In the genomic region with DNA sequence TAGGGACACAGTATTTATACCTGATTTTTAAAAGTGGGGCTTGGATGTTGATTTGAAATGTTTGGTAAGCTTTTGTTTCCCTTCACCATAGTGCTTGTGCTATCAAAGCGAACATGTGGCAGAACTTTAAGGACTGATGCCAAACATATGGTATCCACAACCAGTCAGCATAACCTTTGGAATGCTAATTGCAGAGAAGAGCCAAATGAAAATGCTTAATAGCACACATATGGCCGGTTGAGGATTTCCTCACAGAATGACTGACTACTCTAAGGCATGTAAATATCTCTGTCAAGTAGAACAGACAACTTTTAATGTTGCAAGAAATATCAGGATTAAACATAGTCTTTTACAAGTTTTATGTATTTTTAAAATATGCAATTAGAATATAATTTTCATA, we compare ENCODE assay signal across 16 cellular contexts.
A peak's percentile ranks its signal among the peaks of the same experiment; 100 is the strongest.
DNase-seq lines count a peak whose midpoint lies in the region; ATAC-seq and TF ChIP-seq lines count a peak whose summit lies in the region.
"Had no signal": no experiment of that assay in that cellular context is flagged by ENCODE, and none has a peak within 500 bp of the region (broad histone marks: within the 10 kb centered on the region; RNA-seq: fewer than 3 reads in every experiment).

No MANE protein-coding gene starts in this region.

- H4K20me1 ChIP-seq in mammary epithelial cell (ENCODE audit: insufficient read depth, low read length), result no peaks in the 10 kb centered on the region

- H3K36me3 ChIP-seq in mammary epithelial cell (ENCODE audit: insufficient read depth, low read length) (no peaks in the 10 kb centered on the region), testis (ENCODE audit: low read depth, missing control alignments) (no peaks in the 10 kb centered on the region)

- no peak overlapping the region for H3K4me3 Mint-ChIP-seq in MCF 10A (ENCODE audit: unreplicated experiment)
- H3K4me3 Mint-ChIP-seq: activated B cell treated with CpG ODN at 0.5 μM for 24 hours; activated naive CD8-positive, alpha-beta T cell treated with anti-CD3 and anti-CD28 coated beads for 36 hours; neural crest cell; stimulated activated naive B cell treated with anti-CD40 and anti-IgM and Interleukin-4, amounts not matched to agents 10 μg/mL and 1 μg/mL and 100 μg/mL, for 72 hours had no signal

- no peak overlapping the region for H3K4me2 ChIP-seq in mammary epithelial cell (ENCODE audit: insufficient read depth, low read depth, low read length)

- POLR2A ChIA-PET in MCF 10A (lab: Yijun Ruan, JAX), result interaction anchor here (1.5 kb wide), 1 partner anchor 8 kb away, joined by 4 read pairs; no protein-coding TSS in a partner anchor

- H3K9me3 Mint-ChIP-seq in MCF 10A (ENCODE audit: unreplicated experiment), result no peaks in the 10 kb centered on the region
- H3K9me3 Mint-ChIP-seq: activated naive CD8-positive, alpha-beta T cell treated with anti-CD3 and anti-CD28 coated beads for 36 hours; neural crest cell; stimulated activated naive B cell treated with anti-CD40 and anti-IgM and Interleukin-4, amounts not matched to agents 10 μg/mL and 1 μg/mL and 100 μg/mL, for 72 hours had no signal

- TF ChIP-seq CTCF in MCF 10A (IDR thresholded peaks at IDR 0.05; ENCODE audit: unreplicated experiment) (no peak), mammary epithelial cell (conservative IDR thresholded peaks at IDR 0.05 in 1 of 2, IDR thresholded peaks at IDR 0.05 in 1 of 2; ENCODE audit: extremely low read depth in 1 of 2, insufficient read depth in 1 of 2, low read depth in 1 of 2, low read length in 2 of 2) (no peak), fibroblast of pulmonary artery (IDR thresholded peaks at IDR 0.05; ENCODE audit: low read length, missing control alignments) (no peak), testis (IDR thresholded peaks at IDR 0.05) (no peak)

- H3K27me3 Mint-ChIP-seq in MCF 10A (ENCODE audit: insufficient read depth, unreplicated experiment), result no peaks in the 10 kb centered on the region
- H3K27me3 Mint-ChIP-seq: activated B cell treated with CpG ODN at 0.5 μM for 24 hours; activated naive CD8-positive, alpha-beta T cell treated with anti-CD3 and anti-CD28 coated beads for 36 hours; stimulated activated naive B cell treated with anti-CD40 and anti-IgM and Interleukin-4, amounts not matched to agents 10 μg/mL and 1 μg/mL and 100 μg/mL, for 72 hours had no signal

- H3K4me3 ChIP-seq in mammary epithelial cell (replicated peaks in 1 of 3; ENCODE audit: insufficient read depth in 1 of 3, low read depth in 2 of 3, low read length in 3 of 3), result no peak overlapping the region
- H3K4me3 ChIP-seq in fibroblast of pulmonary artery (replicated peaks; ENCODE audit: low read depth, low read length), result no peak overlapping the region
- no peak overlapping the region for H3K4me3 ChIP-seq in testis
- H3K4me3 ChIP-seq: lung had no signal

- no peak for TF ChIP-seq POLR2A in testis (IDR thresholded peaks at IDR 0.05)

- H3K27me3 ChIP-seq in mammary epithelial cell (ENCODE audit: insufficient read depth, low read length) (no peaks in the 10 kb centered on the region), testis (no peaks in the 10 kb centered on the region)

- in situ Hi-C loops in mammary epithelial cell (cut with MboI; ENCODE audit: low sequenced_read_pairs in 2 of 2), result no loop called here

- H3K9me3 ChIP-seq in mammary epithelial cell (replicated peaks; ENCODE audit: insufficient read depth, low read length), result no peaks in the 10 kb centered on the region
- no peaks in the 10 kb centered on the region for H3K9me3 ChIP-seq in testis
- H3K9me3 ChIP-seq: Caco-2 had no signal

- peaks cover 6% of the 10 kb centered on the region for H3K4me1 Mint-ChIP-seq in MCF 10A (ENCODE audit: insufficient read depth, unreplicated experiment)
- H3K4me1 Mint-ChIP-seq: activated B cell treated with CpG ODN at 0.5 μM for 24 hours; activated naive CD8-positive, alpha-beta T cell treated with anti-CD3 and anti-CD28 coated beads for 36 hours; neural crest cell; stimulated activated naive B cell treated with anti-CD40 and anti-IgM and Interleukin-4, amounts not matched to agents 10 μg/mL and 1 μg/mL and 100 μg/mL, for 72 hours had no signal

- peak overlapping the region; percentile 35 for H3K27ac Mint-ChIP-seq in MCF 10A (ENCODE audit: low read depth, unreplicated experiment)
- H3K27ac Mint-ChIP-seq: activated B cell treated with CpG ODN at 0.5 μM for 24 hours; activated naive CD8-positive, alpha-beta T cell treated with anti-CD3 and anti-CD28 coated beads for 36 hours; stimulated activated naive B cell treated with anti-CD40 and anti-IgM and Interleukin-4, amounts not matched to agents 10 μg/mL and 1 μg/mL and 100 μg/mL, for 72 hours had no signal

- no TSS peak for BruUV-seq in MCF 10A (replicated peaks; lab: Mats Ljungman, UMichigan)
- no TSS peak for BruUV-seq in mammary epithelial cell (replicated peaks; lab: Mats Ljungman, UMichigan)

- no peak overlapping the region for H3K9ac ChIP-seq in mammary epithelial cell (ENCODE audit: insufficient read depth, low read length)

- H3K79me2 ChIP-seq in mammary epithelial cell (ENCODE audit: insufficient read depth, low read length), result no peaks in the 10 kb centered on the region

- CTCF ChIA-PET in MCF 10A (lab: Yijun Ruan, JAX), result interaction anchor here (0.6 to 1.0 kb wide), 3 partner anchors 8 to 1961 kb away, joined by 3 to 4 read pairs (median 3); no protein-coding TSS in a partner anchor
- CTCF ChIA-PET in mammary epithelial cell (lab: Charles Lee; ENCODE audit: low non-redundant PET), result no interaction called here

- H3K36me3 Mint-ChIP-seq in MCF 10A (ENCODE audit: insufficient read depth, unreplicated experiment), result no peaks in the 10 kb centered on the region
- H3K36me3 Mint-ChIP-seq: activated naive CD8-positive, alpha-beta T cell treated with anti-CD3 and anti-CD28 coated beads for 36 hours; stimulated activated naive B cell treated with anti-CD40 and anti-IgM and Interleukin-4, amounts not matched to agents 10 μg/mL and 1 μg/mL and 100 μg/mL, for 72 hours had no signal

- 42% methylated on average over 2 of the region's 2 CpGs for WGBS in mammary epithelial cell (ENCODE audit: low coverage, missing lambda C conversion rate)
- WGBS in testis, 2 donors, result 59 to 66% methylated on average over 2 of the region's 2 CpGs

- H3K4me1 ChIP-seq in mammary epithelial cell (ENCODE audit: insufficient read depth, low read length) (no peaks in the 10 kb centered on the region), testis (no peaks in the 10 kb centered on the region)
- H3K4me1 ChIP-seq: Caco-2 had no signal

- peak; percentile 25 for DNase-seq in MCF 10A (ENCODE audit: unreplicated experiment)
- DNase-seq in mammary epithelial cell, result no peak
- DNase-seq in fibroblast of pulmonary artery (ENCODE audit: low read depth), result peak; percentile 88
- DNase-seq in stromal cell of bone marrow (ENCODE audit: low read depth), result peak; percentile 56
- no peak for DNase-seq in left colon
- DNase-seq in testis, result no peak
- DNase-seq in NOMO-1 treated with dmso at 0.1 percent for 144 hours (lab: John Stamatoyannopoulos, UW; ENCODE audit: unreplicated experiment), result no peak
- DNase-seq: activated B cell treated with CpG ODN at 0.5 μM for 24 hours; activated naive CD8-positive, alpha-beta T cell treated with anti-CD3 and anti-CD28 coated beads for 36 hours; Caco-2; cerebellar nuclear complex; NCI-H1436 treated with DMSO at 0.1 percent for 48 hours; stimulated activated naive B cell treated with anti-CD40 and anti-IgM and Interleukin-4, amounts not matched to agents 10 μg/mL and 1 μg/mL and 100 μg/mL, for 72 hours had no signal

- no peak overlapping the region for H2AFZ ChIP-seq in mammary epithelial cell (ENCODE audit: low read depth, low read length)

- ATAC-seq in SK-N-SH treated with all-trans-retinoic acid at 6 μM for 48 hours (peak; percentile 98), left colon (no peak)
- ATAC-seq: stimulated activated naive B cell treated with anti-CD40 and anti-IgM and Interleukin-4, amounts not matched to agents 10 μg/mL and 1 μg/mL and 100 μg/mL, for 72 hours had no signal

- intact Hi-C loops in MCF 10A (cut with micrococcal nuclease) (no loop called here), mammary epithelial cell (cut with micrococcal nuclease) (no loop called here), left colon (cut with DNase I, micrococcal nuclease) (no loop called here), testis (cut with DNase I; ENCODE audit: low total_unique reads) (no loop called here)

- dilution Hi-C loops in mammary epithelial cell (cut with HindIII; ENCODE audit: low sequenced_read_pairs), result no loop called here

- H3K27ac ChIP-seq in mammary epithelial cell (ENCODE audit: insufficient read depth, low read depth, low read length), result no peak overlapping the region
- no peak overlapping the region for H3K27ac ChIP-seq in testis

TF ChIP-seq in SK-N-SH treated with all-trans-retinoic acid at 6 μM for 48 hours, 23 proteins besides CTCF, POLR2A, EP300 and RAD21 (continues in another document):
- TF ChIP-seq GLIS3 (CRISPR knock-in tag; IDR thresholded peaks at IDR 0.05) (no peak), TOX (CRISPR knock-in tag; IDR thresholded peaks at IDR 0.05; ENCODE audit: borderline replicate concordance) (no peak), ZC3H10 (CRISPR knock-in tag; IDR thresholded peaks at IDR 0.05) (no peak), ZNF565 (CRISPR knock-in tag; conservative IDR thresholded peaks at IDR 0.05; ENCODE audit: low read depth) (no peak)
- TF ChIP-seq, protein P1, sequence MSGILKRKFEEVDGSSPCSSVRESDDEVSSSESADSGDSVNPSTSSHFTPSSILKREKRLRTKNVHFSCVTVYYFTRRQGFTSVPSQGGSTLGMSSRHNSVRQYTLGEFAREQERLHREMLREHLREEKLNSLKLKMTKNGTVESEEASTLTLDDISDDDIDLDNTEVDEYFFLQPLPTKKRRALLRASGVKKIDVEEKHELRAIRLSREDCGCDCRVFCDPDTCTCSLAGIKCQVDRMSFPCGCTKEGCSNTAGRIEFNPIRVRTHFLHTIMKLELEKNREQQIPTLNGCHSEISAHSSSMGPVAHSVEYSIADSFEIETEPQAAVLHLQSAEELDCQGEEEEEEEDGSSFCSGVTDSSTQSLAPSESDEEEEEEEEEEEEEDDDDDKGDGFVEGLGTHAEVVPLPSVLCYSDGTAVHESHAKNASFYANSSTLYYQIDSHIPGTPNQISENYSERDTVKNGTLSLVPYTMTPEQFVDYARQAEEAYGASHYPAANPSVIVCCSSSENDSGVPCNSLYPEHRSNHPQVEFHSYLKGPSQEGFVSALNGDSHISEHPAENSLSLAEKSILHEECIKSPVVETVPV (CRISPR knock-in tag; IDR thresholded peaks at IDR 0.05), result no peak

Comparison
In these comparisons a context has a peak if more than half of its experiments do, and no peak if none do; other contexts are left out.
1. DNase-seq: peak in MCF 10A (single experiment), fibroblast of pulmonary artery (single experiment) and stromal cell of bone marrow (single experiment); none in mammary epithelial cell (single experiment), left colon (0 of 2), testis (single experiment) and NOMO-1 treated with dmso at 0.1 percent for 144 hours (single experiment).